Comparison of ENCODE assay signal across 20 cellular contexts in the genomic region with DNA sequence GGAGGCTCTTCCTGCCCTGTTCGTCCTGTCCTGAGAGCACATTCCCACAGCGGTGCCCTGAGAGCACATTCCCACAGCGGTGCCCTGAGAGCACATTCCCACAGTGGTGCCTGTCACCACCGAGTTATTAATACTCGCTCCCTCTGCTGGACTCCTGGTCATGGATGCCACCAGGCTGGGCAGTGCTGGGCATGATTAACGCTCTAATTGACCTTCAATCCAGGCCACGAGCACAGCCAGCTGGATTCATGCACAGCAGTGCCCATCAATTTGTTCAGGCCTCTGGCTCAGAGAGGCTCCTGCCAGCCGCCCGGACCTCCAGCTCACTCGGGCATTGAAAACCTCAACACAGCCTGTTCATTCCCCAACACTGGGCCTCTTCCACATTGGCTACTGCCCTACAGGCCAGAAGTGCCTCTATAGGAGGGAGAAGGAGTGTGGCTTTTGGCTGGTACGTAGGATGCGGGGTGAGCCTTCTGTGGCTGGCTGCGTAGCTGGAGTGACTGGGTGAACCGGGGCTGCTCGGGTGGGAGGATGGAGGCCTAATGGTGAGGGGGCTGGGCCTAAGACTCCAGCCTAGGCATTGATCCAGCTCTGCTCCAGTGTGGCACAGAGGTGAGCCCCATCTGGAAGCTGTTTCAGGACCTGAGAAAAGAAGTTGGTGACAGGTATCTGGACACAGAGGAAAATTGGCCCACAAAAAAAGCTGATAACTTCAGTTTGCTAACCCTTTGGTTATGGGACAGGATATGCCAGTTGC. TPM values are rescaled to one million over a fixed set of nuclear protein-coding genes. Genes with fewer than 3 reads are reported as not detected.
"Had no signal": no experiment of that assay in that cellular context is flagged by ENCODE, and none has a peak within 500 bp of the region (broad histone marks: within the 10 kb centered on the region; RNA-seq: fewer than 3 reads in every experiment).

No MANE protein-coding gene starts in this region.

- H3K4me1 Mint-ChIP-seq: activated naive CD8-positive, alpha-beta T cell treated with anti-CD3 and anti-CD28 coated beads, Interleukin-2, amount 10 ng/mL, durations not matched to agents 7 days and 5 days; natural killer cell; stimulated activated naive B cell treated with anti-CD40 and anti-IgM and Interleukin-4, amounts not matched to agents 10 μg/mL and 1 μg/mL and 100 μg/mL, for 72 hours had no signal

- H3K4me1 ChIP-seq: lower lobe of right lung, SJCRH30 had no signal

- H3K27me3 Mint-ChIP-seq: activated naive CD8-positive, alpha-beta T cell treated with anti-CD3 and anti-CD28 coated beads, Interleukin-2, amount 10 ng/mL, durations not matched to agents 7 days and 5 days had no signal

- H3K9me3 ChIP-seq: colonic mucosa, lower lobe of right lung, SJCRH30, upper lobe of right lung had no signal

- H3K4me3 ChIP-seq: colonic mucosa, hepatocyte, lower lobe of right lung, SJCRH30, smooth muscle cell, upper lobe of right lung had no signal

- H3K4me3 Mint-ChIP-seq: activated naive CD8-positive, alpha-beta T cell treated with anti-CD3 and anti-CD28 coated beads, Interleukin-2, amount 10 ng/mL, durations not matched to agents 7 days and 5 days; natural killer cell; stimulated activated naive B cell treated with anti-CD40 and anti-IgM and Interleukin-4, amounts not matched to agents 10 μg/mL and 1 μg/mL and 100 μg/mL, for 72 hours had no signal

- H3K36me3 Mint-ChIP-seq: activated naive CD8-positive, alpha-beta T cell treated with anti-CD3 and anti-CD28 coated beads, Interleukin-2, amount 10 ng/mL, durations not matched to agents 7 days and 5 days; natural killer cell; stimulated activated naive B cell treated with anti-CD40 and anti-IgM and Interleukin-4, amounts not matched to agents 10 μg/mL and 1 μg/mL and 100 μg/mL, for 72 hours had no signal

- H3K27ac Mint-ChIP-seq: activated naive CD8-positive, alpha-beta T cell treated with anti-CD3 and anti-CD28 coated beads, Interleukin-2, amount 10 ng/mL, durations not matched to agents 7 days and 5 days; natural killer cell; stimulated activated naive B cell treated with anti-CD40 and anti-IgM and Interleukin-4, amounts not matched to agents 10 μg/mL and 1 μg/mL and 100 μg/mL, for 72 hours had no signal

- ATAC-seq: lower lobe of right lung; natural killer cell; stimulated activated naive B cell treated with anti-CD40 and anti-IgM and Interleukin-4, amounts not matched to agents 10 μg/mL and 1 μg/mL and 100 μg/mL, for 72 hours; upper lobe of right lung had no signal

- H3K36me3 ChIP-seq: colonic mucosa, upper lobe of right lung had no signal

- H3K9me3 Mint-ChIP-seq: activated naive CD8-positive, alpha-beta T cell treated with anti-CD3 and anti-CD28 coated beads, Interleukin-2, amount 10 ng/mL, durations not matched to agents 7 days and 5 days; natural killer cell; stimulated activated naive B cell treated with anti-CD40 and anti-IgM and Interleukin-4, amounts not matched to agents 10 μg/mL and 1 μg/mL and 100 μg/mL, for 72 hours had no signal

- DNase-seq: activated CD4-positive, alpha-beta T cell treated with anti-CD3 and anti-CD28 coated beads, Interleukin-2, amount 50 U/mL, for 4 hours; activated CD4-positive, CD25-positive, alpha-beta regulatory T cell treated with anti-CD3 and anti-CD28 coated beads, Interleukin-2, amount 50 U/mL, for 72 hours; activated gamma-delta T cell treated with Interleukin-2 at 50 U/mL for 16 hours; activated naive CD8-positive, alpha-beta T cell treated with anti-CD3 and anti-CD28 coated beads, Interleukin-2, amount 10 ng/mL, durations not matched to agents 7 days and 5 days; activated T-cell treated with anti-CD3 and anti-CD28 coated beads, Interleukin-2, amount 50 U/mL, for 48 hours; aorta; colonic mucosa; effector CD8-positive, alpha-beta T cell; lower lobe of right lung; natural killer cell; occipital lobe; SJCRH30; stimulated activated CD4-positive, alpha-beta T cell treated with anti-CD3 and anti-CD28 coated beads, Interleukin-1b, Interleukin-23, amount 100 ng/mL, for 48 hours; stimulated activated naive B cell treated with anti-CD40 and anti-IgM and Interleukin-4, amounts not matched to agents 10 μg/mL and 1 μg/mL and 100 μg/mL, for 72 hours; upper lobe of right lung had no signal

- H3K27ac ChIP-seq: colonic mucosa, hepatocyte, lower lobe of right lung, SJCRH30, upper lobe of right lung had no signal

- FAIRE-seq: frontal cortex had no signal

- H3K27me3 ChIP-seq: colonic mucosa, hepatocyte, SJCRH30, upper lobe of right lung had no signal

RNA-seq across cellular contexts. Expression of a gene that starts 9.3 kb away (rescaled TPM):
- total RNA-seq: activated naive CD8-positive, alpha-beta T cell treated with anti-CD3 and anti-CD28 coated beads, Interleukin-2, amount 10 ng/mL, durations not matched to agents 7 days and 5 days; frontal cortex; mononuclear cell; natural killer cell; occipital lobe; pulmonary artery endothelial cell had no signal
